ENCODE assay signal across 1 cellular context in genomic region chr6:89999154-89999553, GRCh38.
TF ChIP-seq lines count a peak whose summit lies in the region.

No MANE protein-coding gene starts in this region.

TF ChIP-seq in HEK293, 187 proteins besides CTCF, POLR2A, EP300 and RAD21 (continued from another document):
- TF ChIP-seq, protein P1, sequence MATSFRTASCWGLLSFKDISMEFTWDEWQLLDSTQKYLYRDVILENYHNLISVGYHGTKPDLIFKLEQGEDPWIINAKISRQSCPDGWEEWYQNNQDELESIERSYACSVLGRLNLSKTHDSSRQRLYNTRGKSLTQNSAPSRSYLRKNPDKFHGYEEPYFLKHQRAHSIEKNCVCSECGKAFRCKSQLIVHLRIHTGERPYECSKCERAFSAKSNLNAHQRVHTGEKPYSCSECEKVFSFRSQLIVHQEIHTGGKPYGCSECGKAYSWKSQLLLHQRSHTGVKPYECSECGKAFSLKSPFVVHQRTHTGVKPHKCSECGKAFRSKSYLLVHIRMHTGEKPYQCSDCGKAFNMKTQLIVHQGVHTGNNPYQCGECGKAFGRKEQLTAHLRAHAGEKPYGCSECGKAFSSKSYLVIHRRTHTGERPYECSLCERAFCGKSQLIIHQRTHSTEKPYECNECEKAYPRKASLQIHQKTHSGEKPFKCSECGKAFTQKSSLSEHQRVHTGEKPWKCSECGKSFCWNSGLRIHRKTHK (tag by site-specific recombination; IDR thresholded peaks at IDR 0.05): no peak
- TF ChIP-seq FEZF1 (tag by site-specific recombination; IDR thresholded peaks at IDR 0.05) (no peak; the same call in 1 of the 2 replicates), PRDM6 (tag by site-specific recombination; IDR thresholded peaks at IDR 0.05) (peak; percentile 82), MZF1 (tag by site-specific recombination; IDR thresholded peaks at IDR 0.05; ENCODE audit: borderline replicate concordance) (peak; percentile 57; the same call in 1 of the 2 replicates), ZXDB (tag by site-specific recombination; IDR thresholded peaks at IDR 0.05) (peak; percentile 81), ZBTB20 (tag by site-specific recombination; IDR thresholded peaks at IDR 0.05) (0 out of 2 replicates have a peak, but pooled peaks have one; percentile 12), ZNF2 (tag by site-specific recombination; IDR thresholded peaks at IDR 0.05) (peak; percentile 49; the same call in 1 of the 2 replicates), ZNF530 (tag by site-specific recombination; IDR thresholded peaks at IDR 0.05; ENCODE audit: low read depth) (no peak), RBAK (tag by site-specific recombination; IDR thresholded peaks at IDR 0.05) (no peak), ZNF138 (tag by site-specific recombination; IDR thresholded peaks at IDR 0.05; ENCODE audit: borderline replicate concordance) (no peak), ZNF488 (tag by site-specific recombination; IDR thresholded peaks at IDR 0.05) (no peak), SALL2 (tag by site-specific recombination; IDR thresholded peaks at IDR 0.05; ENCODE audit: borderline replicate concordance) (no peak), ZNF366 (tag by site-specific recombination; conservative IDR thresholded peaks at IDR 0.05) (peak; percentile 93), ZBTB17 (tag by site-specific recombination; IDR thresholded peaks at IDR 0.05) (peak; percentile 88), GLI2 (tag by site-specific recombination; IDR thresholded peaks at IDR 0.05; ENCODE audit: borderline replicate concordance, low read depth) (no peak; the same call in 1 of the 2 replicates), ZNF843 (tag by site-specific recombination; IDR thresholded peaks at IDR 0.05) (peak; percentile 82), HOXC10 (CRISPR knock-in tag; IDR thresholded peaks at IDR 0.05) (no peak), ZNF701 (tag by site-specific recombination; IDR thresholded peaks at IDR 0.05) (no peak), OVOL3 (tag by site-specific recombination; IDR thresholded peaks at IDR 0.05) (no peak; the same call in 1 of the 2 replicates), ZNF747 (tag by site-specific recombination; IDR thresholded peaks at IDR 0.05) (no peak), ZNF354C (tag by site-specific recombination; IDR thresholded peaks at IDR 0.05; ENCODE audit: borderline replicate concordance, low read depth) (no peak), ZNF37A (tag by site-specific recombination; IDR thresholded peaks at IDR 0.05) (no peak), ZNF670 (tag by site-specific recombination; IDR thresholded peaks at IDR 0.05; ENCODE audit: low read depth) (no peak), ZNF335 (tag by site-specific recombination; conservative IDR thresholded peaks at IDR 0.05) (no peak; the same call in 1 of the 2 replicates), TCF7L2 (IDR thresholded peaks at IDR 0.05; ENCODE audit: borderline replicate concordance, low read depth, low read length) (no peak), BCL11A (tag by site-specific recombination; IDR thresholded peaks at IDR 0.05; ENCODE audit: low read depth) (peak; percentile 68; the same call in 1 of the 2 replicates), ZNF621 (tag by site-specific recombination; IDR thresholded peaks at IDR 0.05) (no peak), ZBTB26 (tag by site-specific recombination; optimal IDR thresholded peaks at IDR 0.05) (no peak), ZNF248 (tag by site-specific recombination; IDR thresholded peaks at IDR 0.05) (no peak), ZNF660 (tag by site-specific recombination; IDR thresholded peaks at IDR 0.05) (peak; percentile 95), ZNF423 (tag by site-specific recombination; IDR thresholded peaks at IDR 0.05) (no peak), ZNF132 (tag by site-specific recombination; IDR thresholded peaks at IDR 0.05; ENCODE audit: borderline replicate concordance) (no peak), ZNF112 (tag by site-specific recombination; IDR thresholded peaks at IDR 0.05) (no peak), ZNF791 (tag by site-specific recombination; IDR thresholded peaks at IDR 0.05) (no peak), ZNF341 (tag by site-specific recombination; IDR thresholded peaks at IDR 0.05; ENCODE audit: low read depth) (no peak)
- TF ChIP-seq, protein P2, sequence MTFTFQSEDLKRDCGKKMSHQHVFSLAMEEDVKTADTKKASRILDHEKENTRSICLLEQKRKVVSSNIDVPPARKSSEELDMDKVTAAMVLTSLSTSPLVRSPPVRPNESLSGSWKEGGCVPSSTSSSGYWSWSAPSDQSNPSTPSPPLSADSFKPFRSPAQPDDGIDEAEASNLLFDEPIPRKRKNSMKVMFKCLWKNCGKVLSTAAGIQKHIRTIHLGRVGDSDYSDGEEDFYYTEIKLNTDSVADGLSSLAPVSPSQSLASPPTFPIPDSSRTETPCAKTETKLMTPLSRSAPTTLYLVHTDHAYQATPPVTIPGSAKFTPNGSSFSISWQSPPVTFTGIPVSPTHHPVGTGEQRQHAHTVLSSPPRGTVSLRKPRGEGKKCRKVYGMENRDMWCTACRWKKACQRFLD (tag by site-specific recombination; IDR thresholded peaks at IDR 0.05): no peak
- TF ChIP-seq, protein P3, sequence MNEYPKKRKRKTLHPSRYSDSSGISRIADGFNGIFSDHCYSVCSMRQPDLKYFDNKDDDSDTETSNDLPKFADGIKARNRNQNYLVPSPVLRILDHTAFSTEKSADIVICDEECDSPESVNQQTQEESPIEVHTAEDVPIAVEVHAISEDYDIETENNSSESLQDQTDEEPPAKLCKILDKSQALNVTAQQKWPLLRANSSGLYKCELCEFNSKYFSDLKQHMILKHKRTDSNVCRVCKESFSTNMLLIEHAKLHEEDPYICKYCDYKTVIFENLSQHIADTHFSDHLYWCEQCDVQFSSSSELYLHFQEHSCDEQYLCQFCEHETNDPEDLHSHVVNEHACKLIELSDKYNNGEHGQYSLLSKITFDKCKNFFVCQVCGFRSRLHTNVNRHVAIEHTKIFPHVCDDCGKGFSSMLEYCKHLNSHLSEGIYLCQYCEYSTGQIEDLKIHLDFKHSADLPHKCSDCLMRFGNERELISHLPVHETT (tag by site-specific recombination; IDR thresholded peaks at IDR 0.05): peak; percentile 87
- TF ChIP-seq, protein P4, sequence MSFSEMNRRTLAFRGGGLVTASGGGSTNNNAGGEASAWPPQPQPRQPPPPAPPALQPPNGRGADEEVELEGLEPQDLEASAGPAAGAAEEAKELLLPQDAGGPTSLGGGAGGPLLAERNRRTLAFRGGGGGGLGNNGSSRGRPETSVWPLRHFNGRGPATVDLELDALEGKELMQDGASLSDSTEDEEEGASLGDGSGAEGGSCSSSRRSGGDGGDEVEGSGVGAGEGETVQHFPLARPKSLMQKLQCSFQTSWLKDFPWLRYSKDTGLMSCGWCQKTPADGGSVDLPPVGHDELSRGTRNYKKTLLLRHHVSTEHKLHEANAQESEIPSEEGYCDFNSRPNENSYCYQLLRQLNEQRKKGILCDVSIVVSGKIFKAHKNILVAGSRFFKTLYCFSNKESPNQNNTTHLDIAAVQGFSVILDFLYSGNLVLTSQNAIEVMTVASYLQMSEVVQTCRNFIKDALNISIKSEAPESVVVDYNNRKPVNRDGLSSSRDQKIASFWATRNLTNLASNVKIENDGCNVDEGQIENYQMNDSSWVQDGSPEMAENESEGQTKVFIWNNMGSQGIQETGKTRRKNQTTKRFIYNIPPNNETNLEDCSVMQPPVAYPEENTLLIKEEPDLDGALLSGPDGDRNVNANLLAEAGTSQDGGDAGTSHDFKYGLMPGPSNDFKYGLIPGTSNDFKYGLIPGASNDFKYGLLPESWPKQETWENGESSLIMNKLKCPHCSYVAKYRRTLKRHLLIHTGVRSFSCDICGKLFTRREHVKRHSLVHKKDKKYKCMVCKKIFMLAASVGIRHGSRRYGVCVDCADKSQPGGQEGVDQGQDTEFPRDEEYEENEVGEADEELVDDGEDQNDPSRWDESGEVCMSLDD (tag by site-specific recombination; IDR thresholded peaks at IDR 0.05): no peak
- TF ChIP-seq, protein P5, sequence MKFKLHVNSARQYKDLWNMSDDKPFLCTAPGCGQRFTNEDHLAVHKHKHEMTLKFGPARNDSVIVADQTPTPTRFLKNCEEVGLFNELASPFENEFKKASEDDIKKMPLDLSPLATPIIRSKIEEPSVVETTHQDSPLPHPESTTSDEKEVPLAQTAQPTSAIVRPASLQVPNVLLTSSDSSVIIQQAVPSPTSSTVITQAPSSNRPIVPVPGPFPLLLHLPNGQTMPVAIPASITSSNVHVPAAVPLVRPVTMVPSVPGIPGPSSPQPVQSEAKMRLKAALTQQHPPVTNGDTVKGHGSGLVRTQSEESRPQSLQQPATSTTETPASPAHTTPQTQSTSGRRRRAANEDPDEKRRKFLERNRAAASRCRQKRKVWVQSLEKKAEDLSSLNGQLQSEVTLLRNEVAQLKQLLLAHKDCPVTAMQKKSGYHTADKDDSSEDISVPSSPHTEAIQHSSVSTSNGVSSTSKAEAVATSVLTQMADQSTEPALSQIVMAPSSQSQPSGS (tag by site-specific recombination; IDR thresholded peaks at IDR 0.05; ENCODE audit: low read depth): peak; percentile 3; the same call in 1 of the 2 replicates
- TF ChIP-seq, protein P6, sequence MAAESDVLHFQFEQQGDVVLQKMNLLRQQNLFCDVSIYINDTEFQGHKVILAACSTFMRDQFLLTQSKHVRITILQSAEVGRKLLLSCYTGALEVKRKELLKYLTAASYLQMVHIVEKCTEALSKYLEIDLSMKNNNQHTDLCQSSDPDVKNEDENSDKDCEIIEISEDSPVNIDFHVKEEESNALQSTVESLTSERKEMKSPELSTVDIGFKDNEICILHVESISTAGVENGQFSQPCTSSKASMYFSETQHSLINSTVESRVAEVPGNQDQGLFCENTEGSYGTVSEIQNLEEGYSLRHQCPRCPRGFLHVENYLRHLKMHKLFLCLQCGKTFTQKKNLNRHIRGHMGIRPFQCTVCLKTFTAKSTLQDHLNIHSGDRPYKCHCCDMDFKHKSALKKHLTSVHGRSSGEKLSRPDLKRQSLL (tag by site-specific recombination; IDR thresholded peaks at IDR 0.05): peak; percentile 71
- TF ChIP-seq, protein P7, sequence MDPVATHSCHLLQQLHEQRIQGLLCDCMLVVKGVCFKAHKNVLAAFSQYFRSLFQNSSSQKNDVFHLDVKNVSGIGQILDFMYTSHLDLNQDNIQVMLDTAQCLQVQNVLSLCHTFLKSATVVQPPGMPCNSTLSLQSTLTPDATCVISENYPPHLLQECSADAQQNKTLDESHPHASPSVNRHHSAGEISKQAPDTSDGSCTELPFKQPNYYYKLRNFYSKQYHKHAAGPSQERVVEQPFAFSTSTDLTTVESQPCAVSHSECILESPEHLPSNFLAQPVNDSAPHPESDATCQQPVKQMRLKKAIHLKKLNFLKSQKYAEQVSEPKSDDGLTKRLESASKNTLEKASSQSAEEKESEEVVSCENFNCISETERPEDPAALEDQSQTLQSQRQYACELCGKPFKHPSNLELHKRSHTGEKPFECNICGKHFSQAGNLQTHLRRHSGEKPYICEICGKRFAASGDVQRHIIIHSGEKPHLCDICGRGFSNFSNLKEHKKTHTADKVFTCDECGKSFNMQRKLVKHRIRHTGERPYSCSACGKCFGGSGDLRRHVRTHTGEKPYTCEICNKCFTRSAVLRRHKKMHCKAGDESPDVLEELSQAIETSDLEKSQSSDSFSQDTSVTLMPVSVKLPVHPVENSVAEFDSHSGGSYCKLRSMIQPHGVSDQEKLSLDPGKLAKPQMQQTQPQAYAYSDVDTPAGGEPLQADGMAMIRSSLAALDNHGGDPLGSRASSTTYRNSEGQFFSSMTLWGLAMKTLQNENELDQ (tag by site-specific recombination; IDR thresholded peaks at IDR 0.05; ENCODE audit: low read depth): no peak
- TF ChIP-seq, protein P8, sequence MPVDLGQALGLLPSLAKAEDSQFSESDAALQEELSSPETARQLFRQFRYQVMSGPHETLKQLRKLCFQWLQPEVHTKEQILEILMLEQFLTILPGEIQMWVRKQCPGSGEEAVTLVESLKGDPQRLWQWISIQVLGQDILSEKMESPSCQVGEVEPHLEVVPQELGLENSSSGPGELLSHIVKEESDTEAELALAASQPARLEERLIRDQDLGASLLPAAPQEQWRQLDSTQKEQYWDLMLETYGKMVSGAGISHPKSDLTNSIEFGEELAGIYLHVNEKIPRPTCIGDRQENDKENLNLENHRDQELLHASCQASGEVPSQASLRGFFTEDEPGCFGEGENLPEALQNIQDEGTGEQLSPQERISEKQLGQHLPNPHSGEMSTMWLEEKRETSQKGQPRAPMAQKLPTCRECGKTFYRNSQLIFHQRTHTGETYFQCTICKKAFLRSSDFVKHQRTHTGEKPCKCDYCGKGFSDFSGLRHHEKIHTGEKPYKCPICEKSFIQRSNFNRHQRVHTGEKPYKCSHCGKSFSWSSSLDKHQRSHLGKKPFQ (tag by site-specific recombination; IDR thresholded peaks at IDR 0.05): 0 out of 2 replicates have a peak, but pooled peaks have one; percentile 71
- TF ChIP-seq, protein P9, sequence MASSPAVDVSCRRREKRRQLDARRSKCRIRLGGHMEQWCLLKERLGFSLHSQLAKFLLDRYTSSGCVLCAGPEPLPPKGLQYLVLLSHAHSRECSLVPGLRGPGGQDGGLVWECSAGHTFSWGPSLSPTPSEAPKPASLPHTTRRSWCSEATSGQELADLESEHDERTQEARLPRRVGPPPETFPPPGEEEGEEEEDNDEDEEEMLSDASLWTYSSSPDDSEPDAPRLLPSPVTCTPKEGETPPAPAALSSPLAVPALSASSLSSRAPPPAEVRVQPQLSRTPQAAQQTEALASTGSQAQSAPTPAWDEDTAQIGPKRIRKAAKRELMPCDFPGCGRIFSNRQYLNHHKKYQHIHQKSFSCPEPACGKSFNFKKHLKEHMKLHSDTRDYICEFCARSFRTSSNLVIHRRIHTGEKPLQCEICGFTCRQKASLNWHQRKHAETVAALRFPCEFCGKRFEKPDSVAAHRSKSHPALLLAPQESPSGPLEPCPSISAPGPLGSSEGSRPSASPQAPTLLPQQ (tag by site-specific recombination; IDR thresholded peaks at IDR 0.05): peak; percentile 55; the same call in 1 of the 2 replicates
TF ChIP-seq in HEK293: peak in this region for 56.
